ENCODE assay signal across 30 cellular contexts in genomic region chr9:114847492-114848417, GRCh38. TPM values are rescaled to one million over a fixed set of nuclear protein-coding genes. Genes with fewer than 3 reads are reported as not detected.
"Had no signal": no experiment of that assay in that cellular context is flagged by ENCODE, and none has a peak within 500 bp of the region (broad histone marks: within the 10 kb centered on the region; RNA-seq: fewer than 3 reads in every experiment).

No MANE protein-coding gene starts in this region.

- H3K4me3 ChIP-seq: ascending aorta, cardiac muscle cell, Peyer's patch, SJSA1 had no signal

- H3K9me3 ChIP-seq: ascending aorta, Peyer's patch had no signal

- H3K27ac Mint-ChIP-seq: activated CD4-positive, alpha-beta memory T cell treated with anti-CD3 and anti-CD28 coated beads for 36 hours; activated naive CD4-positive, alpha-beta T cell treated with anti-CD3 and anti-CD28 coated beads, Interleukin-2, amount 10 ng/mL, durations not matched to agents 7 days and 5 days; activated naive CD8-positive, alpha-beta T cell; activated T-helper 1 cell treated with anti-CD3 and anti-CD28 coated beads, Interleukin-12 subunit alpha, Interleukin-12 subunit beta, Interleukin-2, Interleukin-4 antibody, amounts not matched to agents 30 ng/mL and 10 ng/mL and 1 ng/mL, durations not matched to agents 14 hours and 24 hours and 36 hours; T-helper 1 cell treated with Interleukin-12 subunit alpha and Interleukin-12 subunit beta and Interleukin-4 antibody, amounts not matched to agents 30 μg/mL and 1 μg/mL, for 36 hours; T-helper 2 cell treated with Interferon-gamma antibody and Interleukin-4, amounts not matched to agents 5 μg/mL and 100 μg/mL, for 36 hours had no signal

- H3K27me3 ChIP-seq: ascending aorta, Peyer's patch, SJSA1 had no signal

- H3K9me3 Mint-ChIP-seq: activated CD4-positive, alpha-beta memory T cell treated with anti-CD3 and anti-CD28 coated beads for 36 hours; central memory CD8-positive, alpha-beta T cell; T-helper 1 cell treated with Interleukin-12 subunit alpha and Interleukin-12 subunit beta and Interleukin-4 antibody, amounts not matched to agents 30 μg/mL and 1 μg/mL, for 36 hours; T-helper 2 cell treated with Interferon-gamma antibody and Interleukin-4, amounts not matched to agents 5 μg/mL and 100 μg/mL, for 36 hours had no signal

- H3K36me3 ChIP-seq: ascending aorta, cardiac muscle cell, Peyer's patch, SJSA1 had no signal

- H3K27ac ChIP-seq: ascending aorta, cardiac muscle cell, KMS-11, Peyer's patch, SJSA1 had no signal

- H3K36me3 Mint-ChIP-seq: activated CD4-positive, alpha-beta memory T cell treated with anti-CD3 and anti-CD28 coated beads for 36 hours; activated naive CD8-positive, alpha-beta T cell had no signal

- DNase-seq: activated CD4-positive, alpha-beta memory T cell treated with anti-CD3 and anti-CD28 coated beads for 36 hours; activated CD4-positive, alpha-beta T cell treated with anti-CD3 and anti-CD28 coated beads, Interleukin-2, amount 50 U/mL, for 1 hour; activated effector memory CD4-positive, alpha-beta T cell treated with Interleukin-2 at 50 U/mL for 16 hours; activated naive CD4-positive, alpha-beta T cell treated with anti-CD3 and anti-CD28 coated beads, Interleukin-2, amount 10 ng/mL, durations not matched to agents 7 days and 5 days; activated T-cell treated with anti-CD3 and anti-CD28 coated beads, Interleukin-2, amount 50 U/mL, for 1 hour; amygdala; MM.1S; MV-4-11; NCI-H1092; NCI-H1436 treated with DMSO at 0.1 percent for 48 hours; NCI-H1694 treated with DMSO at 0.1 percent for 48 hours; NCI-H2029; NCI-H345; NCI-H524 treated with DMSO at 0.1 percent for 48 hours; NK-92 treated with Interleukin-12 subunit alpha and Interleukin-12 subunit beta, amount 100 ng/mL, for 24 hours; PC-3; Peyer's patch; RPMI8226; SHP77 treated with DMSO at 0.1 percent for 48 hours; SK-N-SH had no signal

- H3K4me1 ChIP-seq: ascending aorta, SJSA1 had no signal

- H3K4me3 Mint-ChIP-seq: activated CD4-positive, alpha-beta memory T cell treated with anti-CD3 and anti-CD28 coated beads for 36 hours; activated naive CD4-positive, alpha-beta T cell treated with anti-CD3 and anti-CD28 coated beads, Interleukin-2, amount 10 ng/mL, durations not matched to agents 7 days and 5 days; activated naive CD8-positive, alpha-beta T cell; activated T-helper 1 cell treated with anti-CD3 and anti-CD28 coated beads, Interleukin-12 subunit alpha, Interleukin-12 subunit beta, Interleukin-2, Interleukin-4 antibody, amounts not matched to agents 30 ng/mL and 10 ng/mL and 1 ng/mL, durations not matched to agents 14 hours and 24 hours and 36 hours; central memory CD8-positive, alpha-beta T cell; T-helper 1 cell treated with Interleukin-12 subunit alpha and Interleukin-12 subunit beta and Interleukin-4 antibody, amounts not matched to agents 30 μg/mL and 1 μg/mL, for 36 hours; T-helper 2 cell treated with Interferon-gamma antibody and Interleukin-4, amounts not matched to agents 5 μg/mL and 100 μg/mL, for 36 hours had no signal

- H3K27me3 Mint-ChIP-seq: activated CD4-positive, alpha-beta memory T cell treated with anti-CD3 and anti-CD28 coated beads for 36 hours; activated naive CD8-positive, alpha-beta T cell; central memory CD8-positive, alpha-beta T cell had no signal

- ATAC-seq: PC-3 had no signal

RNA-seq across cellular contexts. Expression of gene TNFSF15, which starts 41.9 kb away (rescaled TPM):
- total RNA-seq: cardiac muscle cell, NCI-H460, SJSA1 had no signal
